Comparison of ENCODE assay signal across 1 cellular context in genomic region chr12:49705479-49706267, GRCh38.
TF ChIP-seq lines count a peak whose summit lies in the region.

No MANE protein-coding gene starts in this region.

TF ChIP-seq in HEK293, 187 proteins besides CTCF, POLR2A, EP300 and RAD21 (continued from another document):
- TF ChIP-seq, protein P1, sequence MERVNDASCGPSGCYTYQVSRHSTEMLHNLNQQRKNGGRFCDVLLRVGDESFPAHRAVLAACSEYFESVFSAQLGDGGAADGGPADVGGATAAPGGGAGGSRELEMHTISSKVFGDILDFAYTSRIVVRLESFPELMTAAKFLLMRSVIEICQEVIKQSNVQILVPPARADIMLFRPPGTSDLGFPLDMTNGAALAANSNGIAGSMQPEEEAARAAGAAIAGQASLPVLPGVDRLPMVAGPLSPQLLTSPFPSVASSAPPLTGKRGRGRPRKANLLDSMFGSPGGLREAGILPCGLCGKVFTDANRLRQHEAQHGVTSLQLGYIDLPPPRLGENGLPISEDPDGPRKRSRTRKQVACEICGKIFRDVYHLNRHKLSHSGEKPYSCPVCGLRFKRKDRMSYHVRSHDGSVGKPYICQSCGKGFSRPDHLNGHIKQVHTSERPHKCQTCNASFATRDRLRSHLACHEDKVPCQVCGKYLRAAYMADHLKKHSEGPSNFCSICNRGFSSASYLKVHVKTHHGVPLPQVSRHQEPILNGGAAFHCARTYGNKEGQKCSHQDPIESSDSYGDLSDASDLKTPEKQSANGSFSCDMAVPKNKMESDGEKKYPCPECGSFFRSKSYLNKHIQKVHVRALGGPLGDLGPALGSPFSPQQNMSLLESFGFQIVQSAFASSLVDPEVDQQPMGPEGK (tag by site-specific recombination; IDR thresholded peaks at IDR 0.05), result 0 out of 2 replicates have a peak, but pooled peaks have one; percentile 18
- TF ChIP-seq ZNF48 (tag by site-specific recombination; IDR thresholded peaks at IDR 0.05) (no peak), GLIS1 (tag by site-specific recombination; IDR thresholded peaks at IDR 0.05) (peak; percentile 44; the same call in 1 of the 2 replicates), ZNF701 (tag by site-specific recombination; IDR thresholded peaks at IDR 0.05) (no peak), ZNF792 (tag by site-specific recombination; IDR thresholded peaks at IDR 0.05) (no peak), ZNF2 (tag by site-specific recombination; IDR thresholded peaks at IDR 0.05) (no peak), SETDB1 (IDR thresholded peaks at IDR 0.05; ENCODE audit: insufficient read length, low read length) (no peak)
- TF ChIP-seq, protein P2, sequence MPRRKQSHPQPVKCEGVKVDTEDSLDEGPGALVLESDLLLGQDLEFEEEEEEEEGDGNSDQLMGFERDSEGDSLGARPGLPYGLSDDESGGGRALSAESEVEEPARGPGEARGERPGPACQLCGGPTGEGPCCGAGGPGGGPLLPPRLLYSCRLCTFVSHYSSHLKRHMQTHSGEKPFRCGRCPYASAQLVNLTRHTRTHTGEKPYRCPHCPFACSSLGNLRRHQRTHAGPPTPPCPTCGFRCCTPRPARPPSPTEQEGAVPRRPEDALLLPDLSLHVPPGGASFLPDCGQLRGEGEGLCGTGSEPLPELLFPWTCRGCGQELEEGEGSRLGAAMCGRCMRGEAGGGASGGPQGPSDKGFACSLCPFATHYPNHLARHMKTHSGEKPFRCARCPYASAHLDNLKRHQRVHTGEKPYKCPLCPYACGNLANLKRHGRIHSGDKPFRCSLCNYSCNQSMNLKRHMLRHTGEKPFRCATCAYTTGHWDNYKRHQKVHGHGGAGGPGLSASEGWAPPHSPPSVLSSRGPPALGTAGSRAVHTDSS (tag by site-specific recombination; IDR thresholded peaks at IDR 0.05), result no peak
